Comparison of ENCODE assay signal across 25 cellular contexts in genomic region chr21:42431196-42431595, GRCh38. TPM values are rescaled to one million over a fixed set of nuclear protein-coding genes. Genes with fewer than 3 reads are reported as not detected.
"Had no signal": no experiment of that assay in that cellular context is flagged by ENCODE, and none has a peak within 500 bp of the region (broad histone marks: within the 10 kb centered on the region; RNA-seq: fewer than 3 reads in every experiment).

No MANE protein-coding gene starts in this region.

- H3K27ac ChIP-seq: esophagus squamous epithelium, gastrocnemius medialis, parathyroid adenoma, right lobe of liver, transverse colon, vagina had no signal

- H3K27me3 Mint-ChIP-seq: activated CD4-positive, alpha-beta T cell treated with anti-CD3 and anti-CD28 coated beads, Interleukin-2, amount 10 ng/mL, durations not matched to agents 24 days and 14 days; activated naive CD8-positive, alpha-beta T cell treated with anti-CD3 and anti-CD28 coated beads, Interleukin-2, amount 50 U/mL, for 24 hours; activated T-cell treated with anti-CD3 and anti-CD28 coated beads, Interleukin-2, amount 50 U/mL, for 24 hours; T-cell had no signal

- H3K4me3 ChIP-seq: esophagus squamous epithelium, gastrocnemius medialis, right lobe of liver, transverse colon, vagina had no signal

- H3K27ac Mint-ChIP-seq: activated CD4-positive, alpha-beta T cell treated with anti-CD3 and anti-CD28 coated beads, Interleukin-2, amount 10 ng/mL, durations not matched to agents 24 days and 14 days; activated naive CD4-positive, alpha-beta T cell treated with anti-CD3 and anti-CD28 coated beads for 36 hours; activated naive CD8-positive, alpha-beta T cell treated with anti-CD3 and anti-CD28 coated beads, Interleukin-2, amount 50 U/mL, for 24 hours; activated T-cell treated with anti-CD3 and anti-CD28 coated beads, Interleukin-2, amount 50 U/mL, for 24 hours; activated T-helper 2 cell treated with anti-CD3 and anti-CD28 coated beads, Interferon-gamma antibody, Interleukin-2, Interleukin-4, amounts not matched to agents 10 μg/mL and 5 μg/mL and 100 μg/mL, durations not matched to agents 14 hours and 24 hours and 36 hours; brain; endodermal cell; memory B cell; nephron; stimulated activated naive B cell treated with anti-CD40 and anti-IgM and Interleukin-4, amounts not matched to agents 10 μg/mL and 1 μg/mL and 100 μg/mL, for 72 hours; T-cell had no signal

- ATAC-seq: activated naive CD8-positive, alpha-beta T cell treated with anti-CD3 and anti-CD28 coated beads, Interleukin-2, amount 50 U/mL, for 24 hours; gastrocnemius medialis; right lobe of liver; stimulated activated naive B cell treated with anti-CD40 and anti-IgM and Interleukin-4, amounts not matched to agents 10 μg/mL and 1 μg/mL and 100 μg/mL, for 72 hours; T-cell had no signal

- H3K4me1 Mint-ChIP-seq: endodermal cell, nephron had no signal

- H3K9me3 Mint-ChIP-seq: activated naive CD4-positive, alpha-beta T cell treated with anti-CD3 and anti-CD28 coated beads for 36 hours had no signal

- H3K4me3 Mint-ChIP-seq: activated CD4-positive, alpha-beta T cell treated with anti-CD3 and anti-CD28 coated beads, Interleukin-2, amount 10 ng/mL, durations not matched to agents 24 days and 14 days; activated naive CD4-positive, alpha-beta T cell treated with anti-CD3 and anti-CD28 coated beads for 36 hours; activated naive CD8-positive, alpha-beta T cell treated with anti-CD3 and anti-CD28 coated beads, Interleukin-2, amount 50 U/mL, for 24 hours; activated T-cell treated with anti-CD3 and anti-CD28 coated beads, Interleukin-2, amount 50 U/mL, for 24 hours; brain; endodermal cell; memory B cell; nephron; stimulated activated naive B cell treated with anti-CD40 and anti-IgM and Interleukin-4, amounts not matched to agents 10 μg/mL and 1 μg/mL and 100 μg/mL, for 72 hours; T-cell had no signal

- H3K4me1 ChIP-seq: esophagus squamous epithelium, gastrocnemius medialis, parathyroid adenoma, right lobe of liver, vagina had no signal

- H3K9me3 ChIP-seq: gastrocnemius medialis, right lobe of liver, transverse colon had no signal

- H3K9ac ChIP-seq: parathyroid adenoma had no signal

- DNase-seq: activated CD4-positive, alpha-beta T cell treated with anti-CD3 and anti-CD28 coated beads, Interleukin-2, amount 10 ng/mL, durations not matched to agents 24 days and 14 days; activated CD8-positive, alpha-beta memory T cell treated with anti-CD3 and anti-CD28 coated beads, Interleukin-2, amount 50 U/mL, for 4 hours; activated naive CD4-positive, alpha-beta T cell treated with anti-CD3 and anti-CD28 coated beads for 36 hours; activated naive CD8-positive, alpha-beta T cell treated with anti-CD3 and anti-CD28 coated beads, Interleukin-2, amount 50 U/mL, for 24 hours; activated T-cell treated with anti-CD3 and anti-CD28 coated beads, Interleukin-2, amount 50 U/mL, for 24 hours; anterior cingulate cortex; endodermal cell; esophagus squamous epithelium; gastrocnemius medialis; hippocampal formation; right lobe of liver; small intestine; stimulated activated CD4-positive, alpha-beta T cell treated with anti-CD3 and anti-CD28 coated beads, Interleukin-15, amount 100 ng/mL, for 24 hours; stimulated activated naive B cell treated with anti-CD40 and anti-IgM and Interleukin-4, amounts not matched to agents 10 μg/mL and 1 μg/mL and 100 μg/mL, for 72 hours; T-cell; transverse colon had no signal

- H3K36me3 ChIP-seq: esophagus squamous epithelium, gastrocnemius medialis, right lobe of liver, transverse colon, vagina had no signal

- H3K27me3 ChIP-seq: right lobe of liver, transverse colon, vagina had no signal

- H3K36me3 Mint-ChIP-seq: brain, memory B cell had no signal

RNA-seq across cellular contexts. Expression of gene UBASH3A, which starts 27.5 kb away (rescaled TPM):
- total RNA-seq: cardiac septum, endodermal cell, myocyte, temporal lobe had no signal

RNA-seq across cellular contexts. Expression of gene TMPRSS3, which starts 35.3 kb away (rescaled TPM):
- total RNA-seq: cardiac septum, endodermal cell, gastrocnemius medialis, myocyte, temporal lobe had no signal
